ENCODE assay signal across 17 cellular contexts in the genomic region with DNA sequence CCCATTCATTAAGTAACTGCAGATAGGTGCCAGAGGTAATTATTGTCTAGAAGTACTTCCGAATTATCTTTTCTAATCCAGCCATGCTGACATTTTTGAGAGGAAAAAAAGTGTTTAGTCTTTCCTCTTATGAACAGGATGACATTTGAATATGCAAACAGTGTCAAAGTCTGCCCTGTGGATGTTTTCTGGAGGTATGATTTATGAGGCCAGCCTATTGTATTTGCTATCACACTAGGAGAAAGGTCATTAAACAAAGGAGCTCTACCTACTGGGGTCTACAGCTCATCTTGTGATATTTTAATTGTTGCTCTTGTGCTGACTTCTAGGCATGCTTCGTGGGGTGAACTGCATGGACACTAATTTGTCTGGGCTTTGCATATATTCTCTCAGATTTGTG.
DNase-seq lines count a peak whose midpoint lies in the region; ATAC-seq and TF ChIP-seq lines count a peak whose summit lies in the region.
"Had no signal": no experiment of that assay in that cellular context is flagged by ENCODE, and none has a peak within 500 bp of the region (broad histone marks: within the 10 kb centered on the region; RNA-seq: fewer than 3 reads in every experiment).

No MANE protein-coding gene starts in this region.

- no peak for TF ChIP-seq POLR2A in esophagus muscularis mucosa (IDR thresholded peaks at IDR 0.05; ENCODE audit: low read depth)

- TF ChIP-seq CTCF in esophagus muscularis mucosa (IDR thresholded peaks at IDR 0.05) = no peak

- peaks cover 0 to 10% (median 0%) of the 10 kb centered on the region in 4 donors for H3K9me3 ChIP-seq in esophagus muscularis mucosa

- DNase-seq in NCI-H1417 (lab: John Stamatoyannopoulos, UW) (peak in 2 of 3 experiments; percentile 51 to 82), NCI-H1417 treated with DMSO at 0.1 percent for 48 hours (lab: John Stamatoyannopoulos, UW) (no peak), NCI-H146 treated with DMSO at 0.1 percent for 48 hours (lab: John Stamatoyannopoulos, UW; ENCODE audit: unreplicated experiment) (peak; percentile 54), esophagus muscularis mucosa (ENCODE audit: extremely low spot score) (peak; percentile 55), NCI-H2227 treated with DMSO at 0.1 percent for 48 hours (lab: John Stamatoyannopoulos, UW) (no peak), Kasumi-1 (lab: John Stamatoyannopoulos, UW) (no peak)
- DNase-seq: 8988T, AML-193, Calu3, DMS 273 treated with DMSO at 0.1 percent for 48 hours, GF-D8, HCEC 1CT, HFFc6, IMR-90, KBM-7 had no signal

- no peaks in the 10 kb centered on the region for H3K36me3 ChIP-seq in esophagus muscularis mucosa
- H3K36me3 ChIP-seq: BLaER1 had no signal

- no peaks in the 10 kb centered on the region for H3K27me3 ChIP-seq in esophagus muscularis mucosa
- H3K27me3 ChIP-seq: BLaER1 had no signal

- TF ChIP-seq EP300 in esophagus muscularis mucosa (IDR thresholded peaks at IDR 0.05) = no peak

- H3K27ac ChIP-seq in esophagus muscularis mucosa (replicated peaks in 1 of 4) = no peak overlapping the region
- H3K27ac ChIP-seq: BLaER1 had no signal

- ATAC-seq in HG02884 (IDR thresholded peaks at IDR 0.05; ENCODE audit: unreplicated experiment) = no peak

- no peak overlapping the region for H3K4me3 ChIP-seq in esophagus muscularis mucosa
- H3K4me3 ChIP-seq: BLaER1 had no signal

- H3K4me1 ChIP-seq in esophagus muscularis mucosa = no peaks in the 10 kb centered on the region
- H3K4me1 ChIP-seq: BLaER1 had no signal

- intact Hi-C loops in esophagus muscularis mucosa (cut with DNase I) = no loop called here

- WGBS in esophagus muscularis mucosa = 67% methylated on average over 2 of the region's 2 CpGs

Comparison
In these comparisons a context has a peak if more than half of its experiments do, and no peak if none do; other contexts are left out.
1. DNase-seq: peak in NCI-H1417 (2 of 3), NCI-H146 treated with DMSO at 0.1 percent for 48 hours (single experiment) and esophagus muscularis mucosa (single experiment); none in NCI-H1417 treated with DMSO at 0.1 percent for 48 hours (single experiment), NCI-H2227 treated with DMSO at 0.1 percent for 48 hours (single experiment) and Kasumi-1 (0 of 2).